In genomic region chr9:105510024-105510423, GRCh38 we compare ENCODE assay signal across 10 cellular contexts. TPM values are rescaled to one million over a fixed set of nuclear protein-coding genes. Genes with fewer than 3 reads are reported as not detected.
DNase-seq lines count a peak whose midpoint lies in the region; ATAC-seq and TF ChIP-seq lines count a peak whose summit lies in the region.
"Had no signal": no experiment of that assay in that cellular context is flagged by ENCODE, and none has a peak within 500 bp of the region (broad histone marks: within the 10 kb centered on the region; RNA-seq: fewer than 3 reads in every experiment).

No MANE protein-coding gene starts in this region.

- peak; percentile 71 for ATAC-seq in GM21515 (IDR thresholded peaks at IDR 0.05; ENCODE audit: unreplicated experiment)
- peak; percentile 75 for ATAC-seq in HG03460 (IDR thresholded peaks at IDR 0.05; ENCODE audit: unreplicated experiment)

- no peak for TF ChIP-seq CTCF in fibroblast of the aortic adventitia (IDR thresholded peaks at IDR 0.05; ENCODE audit: insufficient read depth, low read length)

- no peak overlapping the region for H3K4me3 ChIP-seq in fibroblast of the aortic adventitia (ENCODE audit: low read depth, low read length)
- H3K4me3 ChIP-seq: SK-N-MC had no signal

- DNase-seq in GM04504 (ENCODE audit: low read depth) (peak; percentile 16), fibroblast of the aortic adventitia (ENCODE audit: low read depth) (peak; percentile 47), NCI-H2029 treated with DMSO at 0.1 percent for 48 hours (lab: John Stamatoyannopoulos, UW) (no peak), SKM-1 treated with dmso at 0.1 percent for 144 hours (lab: John Stamatoyannopoulos, UW; ENCODE audit: unreplicated experiment) (no peak), COLO668 (lab: John Stamatoyannopoulos, UW; ENCODE audit: unreplicated experiment) (no peak)
- no peak for DNase-seq in activated T-cell treated with anti-CD3 and anti-CD28 coated beads, Interleukin-2, amount 50 U/mL, for 48 hours
- DNase-seq: GDM1 had no signal

RNA-seq across cellular contexts. Expression of gene FKTN, which starts 47.9 kb away (rescaled TPM):
- total RNA-seq in fibroblast of the aortic adventitia (ENCODE audit: low replicate concordance): 9.3 and 40.7 TPM in 2 replicates

Comparison
In these comparisons a context has a peak if more than half of its experiments do, and no peak if none do; other contexts are left out.
1. DNase-seq: peak in GM04504 (single experiment) and fibroblast of the aortic adventitia (single experiment); none in NCI-H2029 treated with DMSO at 0.1 percent for 48 hours (single experiment), SKM-1 treated with dmso at 0.1 percent for 144 hours (single experiment), COLO668 (single experiment) and activated T-cell treated with anti-CD3 and anti-CD28 coated beads, Interleukin-2, amount 50 U/mL, for 48 hours (0 of 2).